Comparison of ENCODE assay signal across 5 cellular contexts in the genomic region with DNA sequence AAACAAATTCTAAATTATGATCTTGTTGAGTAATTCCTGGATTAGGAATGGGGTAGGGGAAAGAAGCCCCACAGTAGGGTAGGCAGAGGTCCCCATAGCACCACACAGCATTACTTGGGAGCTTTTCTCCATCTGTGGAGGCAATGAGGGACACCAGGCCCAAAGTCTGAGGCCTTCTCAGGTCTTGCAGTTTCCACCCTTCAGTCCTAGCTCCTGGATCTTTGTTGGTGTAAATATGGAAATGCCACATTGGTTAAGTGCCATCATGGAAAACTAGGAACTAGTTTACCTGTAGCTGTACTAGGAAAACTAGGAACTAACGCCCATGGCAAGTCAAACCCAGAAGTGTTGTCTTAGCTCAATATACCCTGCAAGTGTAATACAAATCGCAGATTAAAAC.
"Had no signal": no experiment of that assay in that cellular context is flagged by ENCODE, and none has a peak within 500 bp of the region (broad histone marks: within the 10 kb centered on the region; RNA-seq: fewer than 3 reads in every experiment).

No MANE protein-coding gene starts in this region.

- FAIRE-seq: HTR-8/SVneo had no signal

- DNase-seq: IMR-90, KBM-7, KG1 had no signal

- H3K27ac ChIP-seq: HL-60 had no signal
